9 cellular contexts compared by ENCODE assay signal in the genomic region with DNA sequence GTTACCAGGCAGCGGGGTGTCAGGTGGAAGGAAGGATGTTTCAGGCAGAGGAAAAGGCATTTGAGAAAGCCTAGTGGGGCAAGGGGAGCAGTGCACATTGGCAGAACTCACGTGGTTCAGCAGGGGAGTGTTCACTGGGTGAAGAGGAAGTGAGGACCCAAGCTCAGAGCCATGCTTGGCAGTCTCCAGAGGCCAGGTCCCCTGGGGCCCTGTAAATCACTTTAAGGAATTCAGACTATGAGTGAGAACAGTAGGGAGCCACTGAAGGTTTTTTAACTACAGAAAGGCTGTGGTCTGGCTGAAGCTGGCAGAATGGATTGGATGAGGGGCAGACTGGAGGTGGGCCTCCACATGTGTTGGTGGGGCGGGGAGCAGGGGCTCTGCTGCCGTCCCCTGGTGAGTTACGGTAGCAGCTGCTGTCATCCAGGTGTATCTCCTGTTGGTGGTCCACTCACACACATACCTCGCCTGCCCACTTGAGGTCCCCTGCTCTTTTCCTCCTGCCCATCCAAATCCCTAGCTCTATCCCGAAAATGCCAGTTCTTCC. TPM values are rescaled to one million over a fixed set of nuclear protein-coding genes. Genes with fewer than 3 reads are reported as not detected.
DNase-seq lines count a peak whose midpoint lies in the region; ATAC-seq lines count a peak whose summit lies in the region.
"Had no signal": no experiment of that assay in that cellular context is flagged by ENCODE, and none has a peak within 500 bp of the region (broad histone marks: within the 10 kb centered on the region; RNA-seq: fewer than 3 reads in every experiment).

No MANE protein-coding gene starts in this region.

- H3K27ac Mint-ChIP-seq in T-helper 1 cell treated with Interleukin-12 subunit alpha and Interleukin-12 subunit beta and Interleukin-4 antibody, amounts not matched to agents 30 μg/mL and 1 μg/mL, for 36 hours: peak overlapping the region; percentile 70

- peaks cover 2% of the 10 kb centered on the region for H3K36me3 Mint-ChIP-seq in T-helper 1 cell treated with Interleukin-12 subunit alpha and Interleukin-12 subunit beta and Interleukin-4 antibody, amounts not matched to agents 30 μg/mL and 1 μg/mL, for 36 hours (ENCODE audit: low read depth)

- peak; percentile 57 for DNase-seq in Daoy (ENCODE audit: low read depth)
- peak; percentile 28 for DNase-seq in fibroblast of gingiva (ENCODE audit: low read depth)
- no peak for DNase-seq in caudate nucleus (lab: John Stamatoyannopoulos, UW)
- DNase-seq in NCI-H2029 treated with DMSO at 0.1 percent for 48 hours (lab: John Stamatoyannopoulos, UW): no peak
- DNase-seq in RKO (ENCODE audit: low spot score): no peak

- no peaks in the 10 kb centered on the region for H3K27me3 Mint-ChIP-seq in T-helper 1 cell treated with Interleukin-12 subunit alpha and Interleukin-12 subunit beta and Interleukin-4 antibody, amounts not matched to agents 30 μg/mL and 1 μg/mL, for 36 hours (ENCODE audit: low read depth)

- no peak overlapping the region for H3K27ac ChIP-seq in caudate nucleus (ENCODE audit: low read depth, low read length)
- H3K27ac ChIP-seq: KMS-11 had no signal

- H3K4me3 Mint-ChIP-seq in T-helper 1 cell treated with Interleukin-12 subunit alpha and Interleukin-12 subunit beta and Interleukin-4 antibody, amounts not matched to agents 30 μg/mL and 1 μg/mL, for 36 hours: peak overlapping the region; percentile 11

- ATAC-seq in GM19463 (IDR thresholded peaks at IDR 0.05; ENCODE audit: unreplicated experiment) (peak; percentile 76), HG03432 (IDR thresholded peaks at IDR 0.05; ENCODE audit: unreplicated experiment) (peak; percentile 73)

- H3K9me3 Mint-ChIP-seq in T-helper 1 cell treated with Interleukin-12 subunit alpha and Interleukin-12 subunit beta and Interleukin-4 antibody, amounts not matched to agents 30 μg/mL and 1 μg/mL, for 36 hours: no peaks in the 10 kb centered on the region

- peaks cover 43% of the 10 kb centered on the region for H3K4me1 Mint-ChIP-seq in T-helper 1 cell treated with Interleukin-12 subunit alpha and Interleukin-12 subunit beta and Interleukin-4 antibody, amounts not matched to agents 30 μg/mL and 1 μg/mL, for 36 hours (ENCODE audit: low read depth)

RNA-seq across cellular contexts. Expression of a gene that starts 5.1 kb away (rescaled TPM):
- total RNA-seq in Daoy (2014; rRNA removed; shearing (Covaris generic)): 7.2 TPM in 2 replicates

RNA-seq across cellular contexts. Expression of a gene that starts 7.2 kb away (rescaled TPM):
- total RNA-seq in Daoy (2014; rRNA removed; shearing (Covaris generic)): 38.4 and 45.4 TPM in 2 replicates

Comparison
In these comparisons a context has a peak if more than half of its experiments do, and no peak if none do; other contexts are left out.
1. DNase-seq: peak in Daoy (single experiment) and fibroblast of gingiva (single experiment); none in caudate nucleus (0 of 61), NCI-H2029 treated with DMSO at 0.1 percent for 48 hours (single experiment) and RKO (single experiment).